In genomic region chrX:102063445-102064074, GRCh38 we compare ENCODE assay signal across 26 cellular contexts.
"Had no signal": no experiment of that assay in that cellular context is flagged by ENCODE, and none has a peak within 500 bp of the region (broad histone marks: within the 10 kb centered on the region; RNA-seq: fewer than 3 reads in every experiment).

No MANE protein-coding gene starts in this region.

- H3K4me1 ChIP-seq: colonic mucosa, gastroesophageal sphincter, heart left ventricle, prostate gland, right atrium auricular region, suprapubic skin, vagina had no signal

- H3K27ac ChIP-seq: colonic mucosa, gastroesophageal sphincter, heart left ventricle, prostate gland, right atrium auricular region, suprapubic skin, vagina had no signal

- H3K36me3 Mint-ChIP-seq: activated naive CD8-positive, alpha-beta T cell treated with anti-CD3 and anti-CD28 coated beads for 36 hours; brain; memory B cell; naive B cell had no signal

- H3K9me3 Mint-ChIP-seq: activated CD8-positive, alpha-beta T cell treated with anti-CD3 and anti-CD28 coated beads for 36 hours; activated T-helper 17 cell treated with anti-CD3 and anti-CD28 coated beads, Interleukin-2, amount 50 U/mL, for 72 hours; memory B cell; stimulated activated naive CD8-positive, alpha-beta T cell treated with anti-CD3 and anti-CD28 coated beads, Interleukin-15, Interleukin-2, amounts not matched to agents 100 ng/mL and 50 ng/mL, for 24 hours had no signal

- H3K36me3 ChIP-seq: colonic mucosa, gastroesophageal sphincter, heart left ventricle, prostate gland, right atrium auricular region, suprapubic skin, vagina had no signal

- ATAC-seq: activated CD8-positive, alpha-beta T cell treated with anti-CD3 and anti-CD28 coated beads for 36 hours; activated T-helper 17 cell treated with anti-CD3 and anti-CD28 coated beads, Interleukin-2, amount 50 U/mL, for 72 hours; esophagus mucosa; gastroesophageal sphincter; heart left ventricle; left ventricle myocardium superior; mucosa of descending colon had no signal

- H3K27me3 Mint-ChIP-seq: brain, memory B cell had no signal

- H3K27me3 ChIP-seq: colonic mucosa, gastroesophageal sphincter, right atrium auricular region, suprapubic skin, vagina had no signal

- DNase-seq: activated CD4-positive, alpha-beta T cell treated with anti-CD3 and anti-CD28 coated beads for 48 hours; activated CD4-positive, CD25-positive, alpha-beta regulatory T cell; activated CD8-positive, alpha-beta T cell treated with anti-CD3 and anti-CD28 coated beads for 36 hours; activated naive CD4-positive, alpha-beta T cell; activated naive CD8-positive, alpha-beta T cell treated with anti-CD3 and anti-CD28 coated beads for 36 hours; activated T-cell treated with anti-CD3 and anti-CD28 coated beads, Interleukin-2, amount 50 U/mL, for 1 hour; amniotic stem cell; central memory CD4-positive, alpha-beta T cell; colonic mucosa; heart left ventricle; left ventricle myocardium superior; mucosa of descending colon; naive B cell; stimulated activated CD4-positive, alpha-beta T cell treated with anti-CD3 and anti-CD28 coated beads, Interleukin-2, amount 100 ng/mL, for 24 hours; T1000; trophoblast cell had no signal

- H3K4me3 ChIP-seq: colonic mucosa, gastroesophageal sphincter, heart left ventricle, mucosa of descending colon, prostate gland, right atrium auricular region, suprapubic skin, vagina had no signal

- H3K27ac Mint-ChIP-seq: activated CD8-positive, alpha-beta T cell treated with anti-CD3 and anti-CD28 coated beads for 36 hours; activated naive CD8-positive, alpha-beta T cell treated with anti-CD3 and anti-CD28 coated beads for 36 hours; activated T-helper 17 cell treated with anti-CD3 and anti-CD28 coated beads, Interleukin-2, amount 50 U/mL, for 72 hours; brain; memory B cell; naive B cell; stimulated activated naive CD8-positive, alpha-beta T cell treated with anti-CD3 and anti-CD28 coated beads, Interleukin-15, Interleukin-2, amounts not matched to agents 100 ng/mL and 50 ng/mL, for 24 hours had no signal

- H3K4me3 Mint-ChIP-seq: activated CD8-positive, alpha-beta T cell treated with anti-CD3 and anti-CD28 coated beads for 36 hours; activated naive CD8-positive, alpha-beta T cell treated with anti-CD3 and anti-CD28 coated beads for 36 hours; activated T-helper 17 cell treated with anti-CD3 and anti-CD28 coated beads, Interleukin-2, amount 50 U/mL, for 72 hours; brain; memory B cell; naive B cell; stimulated activated naive CD8-positive, alpha-beta T cell treated with anti-CD3 and anti-CD28 coated beads, Interleukin-15, Interleukin-2, amounts not matched to agents 100 ng/mL and 50 ng/mL, for 24 hours had no signal

- H3K9me3 ChIP-seq: colonic mucosa, gastroesophageal sphincter, mucosa of descending colon, prostate gland, right atrium auricular region, suprapubic skin, vagina had no signal

- H3K4me1 Mint-ChIP-seq: activated naive CD8-positive, alpha-beta T cell treated with anti-CD3 and anti-CD28 coated beads for 36 hours; activated T-helper 17 cell treated with anti-CD3 and anti-CD28 coated beads, Interleukin-2, amount 50 U/mL, for 72 hours; brain; memory B cell; naive B cell had no signal
